8 cellular contexts compared by ENCODE assay signal in genomic region chr12:124240493-124240892, GRCh38. TPM values are rescaled to one million over a fixed set of nuclear protein-coding genes. Genes with fewer than 3 reads are reported as not detected.
DNase-seq lines count a peak whose midpoint lies in the region; ATAC-seq and TF ChIP-seq lines count a peak whose summit lies in the region.

No MANE protein-coding gene starts in this region.

- no peak overlapping the region for H2AFZ ChIP-seq in hepatocyte

- no peaks in the 10 kb centered on the region for H3K36me3 ChIP-seq in hepatocyte (replicated peaks; ENCODE audit: insufficient read depth, low read depth)

- ATAC-seq in esophagus mucosa, result no peak

- no peaks in the 10 kb centered on the region for H3K9me3 ChIP-seq in hepatocyte (ENCODE audit: low read depth)

- no peaks in the 10 kb centered on the region for H4K20me1 ChIP-seq in hepatocyte (ENCODE audit: insufficient read depth, poor library complexity, severe bottlenecking)

- no peaks in the 10 kb centered on the region for H3K9me2 ChIP-seq in hepatocyte (replicated peaks; ENCODE audit: insufficient read depth)

- H3K27me3 ChIP-seq in hepatocyte, result no peaks in the 10 kb centered on the region

- CTCF ChIA-PET in RWPE1 (lab: Yijun Ruan, JAX), result no interaction called here

- peaks cover 18% of the 10 kb centered on the region for H3K4me1 ChIP-seq in hepatocyte (ENCODE audit: insufficient read depth)

- TF ChIP-seq CTCF in RWPE1 (conservative IDR thresholded peaks at IDR 0.05; ENCODE audit: low read depth), result no peak
- TF ChIP-seq CTCF in hepatocyte (IDR thresholded peaks at IDR 0.05; ENCODE audit: poor library complexity), result no peak

- POLR2A ChIA-PET in RWPE1 (lab: Yijun Ruan, JAX; ENCODE audit: low non-redundant PET), result no interaction called here

- no peak overlapping the region for H3K4me3 ChIP-seq in hepatocyte

- DNase-seq in D341Med (ENCODE audit: low spot score) (peak; percentile 57), H4 (ENCODE audit: low spot score) (peak; percentile 21), RWPE1 (ENCODE audit: low spot score) (peak; percentile 29), hepatocyte (ENCODE audit: low spot score) (no peak), NCI-H2081 treated with DMSO at 0.1 percent for 48 hours (lab: John Stamatoyannopoulos, UW) (no peak), T-helper 2 cell (no peak), NCI-H510A treated with DMSO at 0.1 percent for 48 hours (lab: John Stamatoyannopoulos, UW) (no peak)

- no peaks in the 10 kb centered on the region for H3K79me2 ChIP-seq in hepatocyte

- WGBS in hepatocyte (ENCODE audit: low lambda C conversion rate, missing lambda C conversion rate), result 87% methylated on average over 1 of the region's 1 CpG

- H3K27ac ChIP-seq in RWPE1, result no peak overlapping the region
- H3K27ac ChIP-seq in hepatocyte, result peak overlapping the region; percentile 97

- H3K4me2 ChIP-seq in hepatocyte, result no peak overlapping the region

RNA-seq across cellular contexts. Expression of gene RFLNA, which starts 54.4 kb away (rescaled TPM):
- not detected in 2 replicates for total RNA-seq in H4 (2014; rRNA removed; shearing (Covaris generic))
- total RNA-seq in hepatocyte, result 57.8 and 62.8 TPM in 2 replicates
- polyA plus RNA-seq in hepatocyte, result 54.1 and 67.8 TPM in 2 replicates
- total RNA-seq in esophagus mucosa, result not detected

Comparison
In these comparisons a context has a peak if more than half of its experiments do, and no peak if none do; other contexts are left out.
1. DNase-seq: peak in D341Med (single experiment), H4 (single experiment) and RWPE1 (single experiment); none in hepatocyte (single experiment), NCI-H2081 treated with DMSO at 0.1 percent for 48 hours (single experiment), T-helper 2 cell (0 of 5) and NCI-H510A treated with DMSO at 0.1 percent for 48 hours (single experiment).
2. RNA of gene RFLNA, which starts 54.4 kb away (total RNA-seq): 57.8 to 62.8 TPM in hepatocyte; not detected in esophagus mucosa (single experiment) and not detected in H4; every median in the first group is over 10 times any median in the second.